In genomic region chr1:77026126-77026525, GRCh38 we compare ENCODE assay signal across 30 cellular contexts.
"Had no signal": no experiment of that assay in that cellular context is flagged by ENCODE, and none has a peak within 500 bp of the region (broad histone marks: within the 10 kb centered on the region; RNA-seq: fewer than 3 reads in every experiment).

No MANE protein-coding gene starts in this region.

- H3K36me3 ChIP-seq: Peyer's patch had no signal

- H3K9me3 Mint-ChIP-seq: activated CD4-positive, alpha-beta T cell treated with anti-CD3 and anti-CD28 coated beads, Interleukin-2, amount 10 ng/mL, durations not matched to agents 7 days and 5 days; activated naive CD4-positive, alpha-beta T cell treated with anti-CD3 and anti-CD28 coated beads, Interleukin-2, amount 10 ng/mL, durations not matched to agents 7 days and 5 days; activated naive CD8-positive, alpha-beta T cell treated with anti-CD3 and anti-CD28 coated beads, Interleukin-2, amount 50 U/mL, for 24 hours; activated T-cell treated with anti-CD3 and anti-CD28 coated beads, Interleukin-2, amount 50 U/mL, for 4 hours had no signal

- H3K4me1 ChIP-seq: Peyer's patch had no signal

- H3K27ac ChIP-seq: Peyer's patch, RWPE1 had no signal

- H3K36me3 Mint-ChIP-seq: activated naive CD4-positive, alpha-beta T cell treated with anti-CD3 and anti-CD28 coated beads, Interleukin-2, amount 10 ng/mL, durations not matched to agents 7 days and 5 days; activated naive CD8-positive, alpha-beta T cell; brain had no signal

- H3K4me1 Mint-ChIP-seq: activated CD4-positive, alpha-beta T cell treated with anti-CD3 and anti-CD28 coated beads for 36 hours; activated CD4-positive, alpha-beta T cell treated with anti-CD3 and anti-CD28 coated beads, Interleukin-2, amount 10 ng/mL, durations not matched to agents 7 days and 5 days; activated naive CD4-positive, alpha-beta T cell treated with anti-CD3 and anti-CD28 coated beads, Interleukin-2, amount 10 ng/mL, durations not matched to agents 7 days and 5 days; activated naive CD8-positive, alpha-beta T cell treated with anti-CD3 and anti-CD28 coated beads, Interleukin-2, amount 50 U/mL, for 24 hours had no signal

- H3K27me3 ChIP-seq: Peyer's patch had no signal

- H3K4me3 Mint-ChIP-seq: activated CD4-positive, alpha-beta T cell treated with anti-CD3 and anti-CD28 coated beads for 36 hours; activated CD4-positive, alpha-beta T cell treated with anti-CD3 and anti-CD28 coated beads, Interleukin-2, amount 10 ng/mL, durations not matched to agents 7 days and 5 days; activated CD8-positive, alpha-beta T cell treated with anti-CD3 and anti-CD28 coated beads, Interleukin-2, amount 10 ng/mL, durations not matched to agents 7 days and 5 days; activated naive CD4-positive, alpha-beta T cell treated with anti-CD3 and anti-CD28 coated beads, Interleukin-2, amount 10 ng/mL, durations not matched to agents 7 days and 5 days; activated naive CD8-positive, alpha-beta T cell; activated naive CD8-positive, alpha-beta T cell treated with anti-CD3 and anti-CD28 coated beads, Interleukin-2, amount 50 U/mL, for 24 hours; activated T-cell treated with anti-CD3 and anti-CD28 coated beads, Interleukin-2, amount 50 U/mL, for 4 hours; brain had no signal

- H3K9me3 ChIP-seq: Peyer's patch had no signal

- DNase-seq: activated CD4-positive, alpha-beta T cell treated with anti-CD3 and anti-CD28 coated beads for 36 hours; activated CD4-positive, alpha-beta T cell treated with anti-CD3 and anti-CD28 coated beads, Interleukin-2, amount 10 ng/mL, durations not matched to agents 7 days and 5 days; activated CD4-positive, alpha-beta T cell treated with anti-CD3 and anti-CD28 coated beads, Interleukin-2, amount 50 U/mL, for 48 hours; activated CD8-positive, alpha-beta T cell treated with anti-CD3 and anti-CD28 coated beads, Interleukin-2, amount 10 ng/mL, durations not matched to agents 7 days and 5 days; activated effector memory CD4-positive, alpha-beta T cell treated with Interleukin-2 at 50 U/mL for 16 hours; activated naive CD4-positive, alpha-beta T cell treated with anti-CD3 and anti-CD28 coated beads, Interleukin-2, amount 10 ng/mL, durations not matched to agents 7 days and 5 days; activated naive CD8-positive, alpha-beta T cell treated with anti-CD3 and anti-CD28 coated beads, Interleukin-2, amount 50 U/mL, for 24 hours; activated T-cell treated with anti-CD3 and anti-CD28 coated beads, Interleukin-2, amount 50 U/mL, for 4 hours; anterior cingulate cortex; central memory CD4-positive, alpha-beta T cell; Karpas-422; KBM-7; NCI-H1105; NCI-H1417 treated with DMSO at 0.1 percent for 48 hours; NCI-H187 treated with DMSO at 0.1 percent for 48 hours; NCI-H2081; NCI-H2171 treated with DMSO at 0.1 percent for 48 hours; NCI-H2227 treated with DMSO at 0.1 percent for 48 hours; NCI-H446; NCI-H510A treated with DMSO at 0.1 percent for 48 hours; NCI-H526 treated with DMSO at 0.1 percent for 48 hours; NCI-H774; PC-3; Peyer's patch; SW 1271 had no signal

- H3K27ac Mint-ChIP-seq: activated CD4-positive, alpha-beta T cell treated with anti-CD3 and anti-CD28 coated beads for 36 hours; activated CD4-positive, alpha-beta T cell treated with anti-CD3 and anti-CD28 coated beads, Interleukin-2, amount 10 ng/mL, durations not matched to agents 7 days and 5 days; activated CD8-positive, alpha-beta T cell treated with anti-CD3 and anti-CD28 coated beads, Interleukin-2, amount 10 ng/mL, durations not matched to agents 7 days and 5 days; activated naive CD4-positive, alpha-beta T cell treated with anti-CD3 and anti-CD28 coated beads, Interleukin-2, amount 10 ng/mL, durations not matched to agents 7 days and 5 days; activated naive CD8-positive, alpha-beta T cell; activated naive CD8-positive, alpha-beta T cell treated with anti-CD3 and anti-CD28 coated beads, Interleukin-2, amount 50 U/mL, for 24 hours; brain had no signal

- H3K27me3 Mint-ChIP-seq: brain had no signal

- H3K4me3 ChIP-seq: Peyer's patch had no signal

- ATAC-seq: activated CD4-positive, alpha-beta T cell treated with anti-CD3 and anti-CD28 coated beads for 36 hours; activated CD4-positive, CD25-positive, alpha-beta regulatory T cell treated with anti-CD3 and anti-CD28 coated beads, Interleukin-2, amount 50 U/mL, for 24 hours; activated CD8-positive, alpha-beta T cell treated with anti-CD3 and anti-CD28 coated beads, Interleukin-2, amount 10 ng/mL, durations not matched to agents 7 days and 5 days; activated naive CD8-positive, alpha-beta T cell treated with anti-CD3 and anti-CD28 coated beads, Interleukin-2, amount 50 U/mL, for 24 hours; activated T-cell treated with anti-CD3 and anti-CD28 coated beads, Interleukin-2, amount 50 U/mL, for 4 hours; PC-3; Right ventricle myocardium inferior had no signal
